Comparison of ENCODE assay signal across 15 cellular contexts in the genomic region with DNA sequence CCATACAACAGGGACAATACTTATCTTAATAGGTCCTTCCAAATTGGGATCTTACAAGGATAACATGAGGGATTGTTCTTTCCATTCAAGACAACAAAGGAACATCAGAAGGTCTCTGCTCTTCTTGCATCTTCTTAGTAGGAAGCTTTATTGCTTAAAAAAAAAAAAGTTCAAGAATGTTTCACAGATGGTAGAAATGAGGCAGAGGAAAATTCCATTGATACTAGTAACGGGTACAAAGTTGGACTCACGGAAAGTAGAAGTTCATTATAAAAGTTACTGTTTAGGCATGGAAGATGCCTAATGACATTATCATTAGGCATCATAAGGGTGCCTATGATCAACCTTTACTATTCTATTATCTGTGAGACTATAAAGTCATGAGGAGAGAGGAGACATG.
A peak's percentile ranks its signal among the peaks of the same experiment; 100 is the strongest.
DNase-seq lines count a peak whose midpoint lies in the region; ATAC-seq, FAIRE-seq and TF ChIP-seq lines count a peak whose summit lies in the region.
"Had no signal": no experiment of that assay in that cellular context is flagged by ENCODE, and none has a peak within 500 bp of the region (broad histone marks: within the 10 kb centered on the region; RNA-seq: fewer than 3 reads in every experiment).

No MANE protein-coding gene starts in this region.

- H3K36me3 ChIP-seq in esophagus squamous epithelium (peaks cover 0 to 16% (median 0%) of the 10 kb centered on the region in 3 donors), sigmoid colon (no peaks in the 10 kb centered on the region), small intestine (ENCODE audit: control insufficient read depth in 2 of 2, insufficient read depth in 2 of 2, low read length in 2 of 2) (no peaks in the 10 kb centered on the region)

- H3K9me3 ChIP-seq in esophagus squamous epithelium (no peaks in the 10 kb centered on the region), sigmoid colon (no peaks in the 10 kb centered on the region), small intestine (ENCODE audit: control insufficient read depth, low read depth) (no peaks in the 10 kb centered on the region)

- TF ChIP-seq CTCF in esophagus squamous epithelium (IDR thresholded peaks at IDR 0.05) (no peak), sigmoid colon (IDR thresholded peaks at IDR 0.05) (no peak)

- no peaks in the 10 kb centered on the region for H3K27me3 ChIP-seq in esophagus squamous epithelium
- H3K27me3 ChIP-seq in sigmoid colon = no peaks in the 10 kb centered on the region
- H3K27me3 ChIP-seq in small intestine (ENCODE audit: control insufficient read depth in 2 of 2, insufficient read depth in 2 of 2, low read length in 2 of 2) = no peaks in the 10 kb centered on the region

- no peak overlapping the region for H3K4me3 ChIP-seq in esophagus squamous epithelium
- no peak overlapping the region for H3K4me3 ChIP-seq in sigmoid colon
- no peak overlapping the region for H3K4me3 ChIP-seq in small intestine (ENCODE audit: low read depth in 1 of 2, low read length in 2 of 2)

- no peak for TF ChIP-seq POLR2A in esophagus squamous epithelium (IDR thresholded peaks at IDR 0.05)
- no peak for TF ChIP-seq POLR2A in sigmoid colon (IDR thresholded peaks at IDR 0.05)

- WGBS in esophagus squamous epithelium, 2 donors = 74% methylated on average over 2 of the region's 2 CpGs
- WGBS in sigmoid colon, 2 donors = 91 to 95% methylated on average over 2 of the region's 2 CpGs
- whole genome bisulfite sequencing in small intestine, 3 donors = 91 to 97% (median 96%) methylated on average over 2 of the region's 2 CpGs

- no peak for TF ChIP-seq EP300 in sigmoid colon (IDR thresholded peaks at IDR 0.05)

- in situ Hi-C loops in ACHN (cut with HindIII; ENCODE audit: low pct_ligation_motif_present, low pct_unique_long_range_greater_than_20kb, low sequenced_read_pairs) = no loop called here

- H3K27ac ChIP-seq in esophagus squamous epithelium (peak overlapping the region; percentile 53 to 82 (median 80)), sigmoid colon (peak overlapping the region; percentile 70 to 82 (median 75)), small intestine (ENCODE audit: low read depth in 1 of 2, low read length in 1 of 2) (no peak overlapping the region)

- ATAC-seq in HG03432 (IDR thresholded peaks at IDR 0.05; ENCODE audit: unreplicated experiment) = peak; percentile 5

- DNase-seq in ACHN = peak; percentile 49
- no peak for DNase-seq in esophagus squamous epithelium (lab: John Stamatoyannopoulos, UW)
- no peak for DNase-seq in sigmoid colon
- no peak for DNase-seq in SK-N-DZ (ENCODE audit: low spot score)
- no peak for DNase-seq in NCI-H1694 treated with DMSO at 0.1 percent for 48 hours (lab: John Stamatoyannopoulos, UW)
- DNase-seq in small intestine = no peak
- DNase-seq in stimulated activated CD4-positive, alpha-beta T cell treated with anti-CD3 and anti-CD28 coated beads, Interleukin-1b, Interleukin-23, amount 100 ng/mL, for 48 hours = no peak
- DNase-seq: activated T-cell treated with anti-CD3 and anti-CD28 coated beads, Interleukin-2, amount 50 U/mL, for 24 hours; DMS153; NCI-H1105; OCI-M1; retina had no signal

- no peak for FAIRE-seq in small intestine (lab: Jason Lieb, UNC)
- FAIRE-seq: frontal cortex, kidney had no signal

- intact Hi-C loops in esophagus squamous epithelium (cut with DNase I) (no loop called here), sigmoid colon (cut with DNase I) (loop anchor here (5.0 to 10.0 kb wide), 3 partner anchors 92 to 447 kb away; partner anchors contain the start of gene RMC1)

- peaks cover 11 to 48% (median 27%) of the 10 kb centered on the region in 3 donors for H3K4me1 ChIP-seq in esophagus squamous epithelium
- peaks cover 0 to 26% (median 24%) of the 10 kb centered on the region in 4 donors for H3K4me1 ChIP-seq in sigmoid colon
- H3K4me1 ChIP-seq in small intestine (ENCODE audit: control insufficient read depth in 2 of 2, insufficient read depth in 1 of 2, low read depth in 1 of 2, low read length in 1 of 2) = no peaks in the 10 kb centered on the region

Comparison
In these comparisons a context has a peak if more than half of its experiments do, and no peak if none do; other contexts are left out.
1. H3K27ac ChIP-seq: peak in esophagus squamous epithelium (4 of 4) and sigmoid colon (4 of 4); none in small intestine (0 of 2).